Comparison of ENCODE assay signal across 24 cellular contexts in genomic region chr5:40481226-40481625, GRCh38.
DNase-seq lines count a peak whose midpoint lies in the region; ATAC-seq, FAIRE-seq and TF ChIP-seq lines count a peak whose summit lies in the region.
"Had no signal": no experiment of that assay in that cellular context is flagged by ENCODE, and none has a peak within 500 bp of the region (broad histone marks: within the 10 kb centered on the region; RNA-seq: fewer than 3 reads in every experiment).

No MANE protein-coding gene starts in this region.

- no peaks in the 10 kb centered on the region for H3K36me3 ChIP-seq in PC-3 (ENCODE audit: low read depth, low read length)
- H3K36me3 ChIP-seq in astrocyte (ENCODE audit: insufficient read depth, low read length): no peaks in the 10 kb centered on the region
- H3K36me3 ChIP-seq: esophagus muscularis mucosa, gastrocnemius medialis, neutrophil, prostate gland, SJCRH30, thoracic aorta, vagina had no signal

- H3K27me3 ChIP-seq in PC-3 (ENCODE audit: low read length) (no peaks in the 10 kb centered on the region), astrocyte (ENCODE audit: insufficient read depth, low read length) (no peaks in the 10 kb centered on the region)
- H3K27me3 ChIP-seq: body of pancreas, esophagus muscularis mucosa, gastrocnemius medialis, neutrophil, SJCRH30, vagina had no signal

- POLR2A ChIA-PET in PC-3 (lab: Charles Lee; ENCODE audit: unreplicated experiment): no interaction called here

- no peaks in the 10 kb centered on the region for H3K9me3 ChIP-seq in PC-3 (ENCODE audit: low read length)
- H3K9me3 ChIP-seq in astrocyte (ENCODE audit: insufficient read depth, low read depth, low read length): no peaks in the 10 kb centered on the region
- H3K9me3 ChIP-seq: body of pancreas, esophagus muscularis mucosa, neutrophil, prostate gland, SJCRH30, thoracic aorta, vagina had no signal

- no TSS peak for BruUV-seq in PC-3 (replicated peaks; lab: Mats Ljungman, UMichigan)

- intact Hi-C loops in PC-3 (cut with micrococcal nuclease): no loop called here

- H3K4me3 ChIP-seq in PC-3 (ENCODE audit: low read length): no peak overlapping the region
- H3K4me3 ChIP-seq in astrocyte (ENCODE audit: insufficient read depth, low read depth, low read length): no peak overlapping the region
- H3K4me3 ChIP-seq: body of pancreas, esophagus muscularis mucosa, gastrocnemius medialis, GM12878, lung, prostate gland, SJCRH30, thoracic aorta, vagina had no signal

- no peak for DNase-seq in stimulated activated naive CD8-positive, alpha-beta T cell treated with anti-CD3 and anti-CD28 coated beads, Interleukin-15, amount 100 ng/mL, for 72 hours
- peak; percentile 57 for DNase-seq in PC-3
- peak; percentile 7 for DNase-seq in astrocyte (ENCODE audit: low read depth)
- DNase-seq in glomerular visceral epithelial cell (ENCODE audit: extremely low spot score): no peak
- DNase-seq in activated effector memory CD4-positive, alpha-beta T cell treated with Interleukin-2 at 50 U/mL for 16 hours: no peak
- DNase-seq: activated T-cell treated with anti-CD3 and anti-CD28 coated beads, Interleukin-2, amount 50 U/mL, for 4 hours; body of pancreas; effector CD8-positive, alpha-beta T cell; gastrocnemius medialis; NCI-H1105 treated with DMSO at 0.1 percent for 48 hours; NCI-H2081 treated with DMSO at 0.1 percent for 48 hours; NCI-H446; OCI-M1; SJCRH30 had no signal

- TF ChIP-seq CTCF in PC-3 (conservative IDR thresholded peaks at IDR 0.05; ENCODE audit: low read depth, low read length): no peak
- TF ChIP-seq CTCF in astrocyte (IDR thresholded peaks at IDR 0.05; ENCODE audit: insufficient read depth, low read depth, low read length): no peak

- no peak overlapping the region for H3K9ac ChIP-seq in PC-3 (ENCODE audit: low read length)
- no peak overlapping the region for H3K9ac ChIP-seq in astrocyte (ENCODE audit: low read length)

- H3K79me2 ChIP-seq in PC-3 (ENCODE audit: low read length): no peaks in the 10 kb centered on the region
- no peaks in the 10 kb centered on the region for H3K79me2 ChIP-seq in astrocyte (ENCODE audit: insufficient read depth, low read length)

- ATAC-seq in stimulated activated naive CD8-positive, alpha-beta T cell treated with anti-CD3 and anti-CD28 coated beads, Interleukin-15, amount 100 ng/mL, for 72 hours: no peak
- ATAC-seq in PC-3 (0 out of 2 replicates have a peak, but pooled peaks have one; percentile 9), HG03442 (IDR thresholded peaks at IDR 0.05; ENCODE audit: unreplicated experiment) (no peak)
- ATAC-seq: body of pancreas, gastrocnemius medialis had no signal

- no peaks in the 10 kb centered on the region for H3K27me3 Mint-ChIP-seq in stimulated activated naive CD8-positive, alpha-beta T cell treated with anti-CD3 and anti-CD28 coated beads, Interleukin-15, Interleukin-2, amounts not matched to agents 100 ng/mL and 50 ng/mL, for 24 hours
- H3K27me3 Mint-ChIP-seq in stimulated activated naive CD8-positive, alpha-beta T cell treated with anti-CD3 and anti-CD28 coated beads, Interleukin-15, amount 100 ng/mL, for 72 hours: no peaks in the 10 kb centered on the region
- peaks cover 1% of the 10 kb centered on the region for H3K27me3 Mint-ChIP-seq in astrocyte (ENCODE audit: low read depth, unreplicated experiment)

- peak overlapping the region; percentile 61 for H3K4me3 Mint-ChIP-seq in stimulated activated naive CD8-positive, alpha-beta T cell treated with anti-CD3 and anti-CD28 coated beads, Interleukin-15, Interleukin-2, amounts not matched to agents 100 ng/mL and 50 ng/mL, for 24 hours
- peak overlapping the region in 1 of 2 donors; percentile 69 for H3K4me3 Mint-ChIP-seq in stimulated activated naive CD8-positive, alpha-beta T cell treated with anti-CD3 and anti-CD28 coated beads, Interleukin-15, amount 100 ng/mL, for 72 hours
- no peak overlapping the region for H3K4me3 Mint-ChIP-seq in astrocyte (ENCODE audit: unreplicated experiment)
- H3K4me3 Mint-ChIP-seq: activated T-cell treated with anti-CD3 and anti-CD28 coated beads, Interleukin-2, amount 50 U/mL, for 4 hours had no signal

- no peaks in the 10 kb centered on the region for H3K36me3 Mint-ChIP-seq in stimulated activated naive CD8-positive, alpha-beta T cell treated with anti-CD3 and anti-CD28 coated beads, Interleukin-15, Interleukin-2, amounts not matched to agents 100 ng/mL and 50 ng/mL, for 24 hours (ENCODE audit: low read depth)
- H3K36me3 Mint-ChIP-seq in astrocyte (ENCODE audit: low read depth, unreplicated experiment): no peaks in the 10 kb centered on the region
- H3K36me3 Mint-ChIP-seq: activated naive CD4-positive, alpha-beta T cell treated with anti-CD3 and anti-CD28 coated beads, Interleukin-2, amount 50 U/mL, for 72 hours had no signal

- H4K20me1 ChIP-seq in PC-3 (ENCODE audit: low read length) (no peaks in the 10 kb centered on the region), astrocyte (ENCODE audit: insufficient read depth, low read length) (no peaks in the 10 kb centered on the region)

- no peaks in the 10 kb centered on the region for H3F3A ChIP-seq in PC-3 (ENCODE audit: low read length, unreplicated experiment)

- no peaks in the 10 kb centered on the region for H3K9me2 ChIP-seq in PC-3 (replicated peaks; ENCODE audit: low read length)

- H3K4me2 ChIP-seq in PC-3 (ENCODE audit: low read length): no peak overlapping the region
- no peak overlapping the region for H3K4me2 ChIP-seq in astrocyte (ENCODE audit: low read length)

- CTCF ChIA-PET in PC-3 (lab: Charles Lee): no interaction called here

- H2AFZ ChIP-seq in PC-3 (ENCODE audit: low read length): no peak overlapping the region
- no peak overlapping the region for H2AFZ ChIP-seq in astrocyte (ENCODE audit: low read depth, low read length)

- H3K27ac ChIP-seq in PC-3 (ENCODE audit: low read length): no peak overlapping the region
- no peak overlapping the region for H3K27ac ChIP-seq in astrocyte (ENCODE audit: low read depth, low read length)
- H3K27ac ChIP-seq: body of pancreas, esophagus muscularis mucosa, gastrocnemius medialis, neutrophil, prostate gland, SJCRH30, thoracic aorta, vagina had no signal

- H3K9me3 Mint-ChIP-seq in stimulated activated naive CD8-positive, alpha-beta T cell treated with anti-CD3 and anti-CD28 coated beads, Interleukin-15, Interleukin-2, amounts not matched to agents 100 ng/mL and 50 ng/mL, for 24 hours: no peaks in the 10 kb centered on the region
- H3K9me3 Mint-ChIP-seq in stimulated activated naive CD8-positive, alpha-beta T cell treated with anti-CD3 and anti-CD28 coated beads, Interleukin-15, amount 100 ng/mL, for 72 hours: no peaks in the 10 kb centered on the region
- no peaks in the 10 kb centered on the region for H3K9me3 Mint-ChIP-seq in astrocyte (ENCODE audit: unreplicated experiment)
- H3K9me3 Mint-ChIP-seq: activated T-cell treated with anti-CD3 and anti-CD28 coated beads, Interleukin-2, amount 50 U/mL, for 4 hours had no signal

- peaks cover 31% of the 10 kb centered on the region for H3K4me1 ChIP-seq in PC-3 (ENCODE audit: insufficient read depth, low read length)
- peaks cover 4% of the 10 kb centered on the region for H3K4me1 ChIP-seq in astrocyte (ENCODE audit: insufficient read depth, low read length)
- H3K4me1 ChIP-seq: gastrocnemius medialis, prostate gland, SJCRH30, vagina had no signal

- H3K4me1 Mint-ChIP-seq in stimulated activated naive CD8-positive, alpha-beta T cell treated with anti-CD3 and anti-CD28 coated beads, Interleukin-15, Interleukin-2, amounts not matched to agents 100 ng/mL and 50 ng/mL, for 24 hours (ENCODE audit: low read depth): peaks cover 85% of the 10 kb centered on the region
- peaks cover 62% of the 10 kb centered on the region for H3K4me1 Mint-ChIP-seq in stimulated activated naive CD8-positive, alpha-beta T cell treated with anti-CD3 and anti-CD28 coated beads, Interleukin-15, amount 100 ng/mL, for 72 hours
- peaks cover 3% of the 10 kb centered on the region for H3K4me1 Mint-ChIP-seq in astrocyte (ENCODE audit: low read depth, unreplicated experiment)

- peak overlapping the region; percentile 96 for H3K27ac Mint-ChIP-seq in stimulated activated naive CD8-positive, alpha-beta T cell treated with anti-CD3 and anti-CD28 coated beads, Interleukin-15, Interleukin-2, amounts not matched to agents 100 ng/mL and 50 ng/mL, for 24 hours
- peak overlapping the region in 1 of 2 donors; percentile 59 for H3K27ac Mint-ChIP-seq in stimulated activated naive CD8-positive, alpha-beta T cell treated with anti-CD3 and anti-CD28 coated beads, Interleukin-15, amount 100 ng/mL, for 72 hours
- no peak overlapping the region for H3K27ac Mint-ChIP-seq in astrocyte (ENCODE audit: unreplicated experiment)

- FAIRE-seq in astrocyte (lab: Jason Lieb, UNC): no peak
- FAIRE-seq: GM12878 had no signal

Comparison
In these comparisons a context has a peak if more than half of its experiments do, and no peak if none do; other contexts are left out.
1. DNase-seq: peak in PC-3 (single experiment) and astrocyte (single experiment); none in stimulated activated naive CD8-positive, alpha-beta T cell treated with anti-CD3 and anti-CD28 coated beads, Interleukin-15, amount 100 ng/mL, for 72 hours (0 of 2), glomerular visceral epithelial cell (single experiment) and activated effector memory CD4-positive, alpha-beta T cell treated with Interleukin-2 at 50 U/mL for 16 hours (single experiment).